In genomic region chr12:29649722-29650121, GRCh38 we compare ENCODE assay signal across 9 cellular contexts.
"Had no signal": no experiment of that assay in that cellular context is flagged by ENCODE, and none has a peak within 500 bp of the region (broad histone marks: within the 10 kb centered on the region; RNA-seq: fewer than 3 reads in every experiment).

No MANE protein-coding gene starts in this region.

- H3K4me3 Mint-ChIP-seq: GM23338, H9, HFFc6 had no signal

- ATAC-seq: GM23338, HCT116 had no signal

- H3K9me3 Mint-ChIP-seq: GM23338, H9 had no signal

- DNase-seq: GM23248, GOT3, H7, H9, HCEC 1CT, HFFc6 had no signal

- H3K27ac ChIP-seq: GM23248 had no signal

- H3K36me3 ChIP-seq: HAP-1 had no signal

- H3K27ac Mint-ChIP-seq: GM23338, HFFc6 had no signal

- H3K9me3 ChIP-seq: HAP-1 had no signal

- H3K4me3 ChIP-seq: GM23248, GM23338, HAP-1 had no signal
